In genomic region chr12:163406-163986, GRCh38 we compare ENCODE assay signal across 1 cellular context.
TF ChIP-seq lines count a peak whose summit lies in the region.

No MANE protein-coding gene starts in this region.

TF ChIP-seq in H1, 55 proteins besides CTCF, POLR2A, EP300 and RAD21 (continued from another document):
- TF ChIP-seq HDAC6 (IDR thresholded peaks at IDR 0.05; ENCODE audit: low read depth, low read length) (no peak), BRCA1 (IDR thresholded peaks at IDR 0.05; ENCODE audit: low read depth, low read length) (no peak), TEAD4 (IDR thresholded peaks at IDR 0.05; ENCODE audit: low read depth, low read length) (no peak), YY1 (IDR thresholded peaks at IDR 0.05; ENCODE audit: low read depth, low read length) (no peak), SP4 (IDR thresholded peaks at IDR 0.05; ENCODE audit: low read length) (no peak), RXRA (IDR thresholded peaks at IDR 0.05; ENCODE audit: insufficient read depth, low read depth, low read length) (no peak), CEBPB (IDR thresholded peaks at IDR 0.05; ENCODE audit: low read depth, low read length) (no peak)
